In genomic region chr4:184538023-184538599, GRCh38 we compare ENCODE assay signal across 8 cellular contexts.
DNase-seq lines count a peak whose midpoint lies in the region; ATAC-seq and TF ChIP-seq lines count a peak whose summit lies in the region.

No MANE protein-coding gene starts in this region.

- POLR2A ChIA-PET in T-cell (lab: Charles Lee) = interaction anchor here in 1 of 2 donors (0.6 to 0.8 kb wide), 2 partner anchors 64 to 103 kb away, joined by 3 to 4 read pairs; partner anchors contain the start of gene IRF2

- intact Hi-C loops in left ventricle myocardium superior (cut with micrococcal nuclease) = loop anchor here (2.0 kb wide), 1 partner anchor 273 kb away; no protein-coding TSS in a partner anchor
- intact Hi-C loops in psoas muscle (cut with DNase I) = loop anchor here (1.0 to 5.0 kb wide), 6 partner anchors 109 to 275 kb away; partner anchors contain the start of genes CASP3 (in 1 of the 2) and PRIMPOL (in 1 of the 2)
- intact Hi-C loops in vagina (cut with DNase I) = loop anchor here (5.0 to 10.0 kb wide), 3 partner anchors 63 to 251 kb away; partner anchors contain the start of gene IRF2

- no peaks in the 10 kb centered on the region for H3K27me3 ChIP-seq in psoas muscle (ENCODE audit: insufficient read depth in 3 of 3, low read length in 2 of 3)
- no peaks in the 10 kb centered on the region for H3K27me3 ChIP-seq in vagina

- ATAC-seq in HG02623 (IDR thresholded peaks at IDR 0.05; ENCODE audit: unreplicated experiment) (peak; percentile 39), T-cell (replicated peaks in 1 of 4) (peak; percentile 53 to 66 (median 60)), left ventricle myocardium superior (peak; percentile 94), psoas muscle (peak; percentile 92 to 95 (median 94))

- H3K4me3 Mint-ChIP-seq in T-cell = peak overlapping the region; percentile 83 to 94 (median 89)

- 2 to 5% (median 2%) methylated on average over 18 of the region's 18 CpGs for WGBS in psoas muscle, 3 donors

- CTCF ChIA-PET in T-cell (lab: Charles Lee) = interaction anchor here in 1 of 2 donors (1.5 to 1.8 kb wide), 2 partner anchors 63 to 273 kb away, joined by 6 to 11 read pairs; partner anchors contain the start of gene IRF2

- H3K36me3 ChIP-seq in psoas muscle (ENCODE audit: insufficient read depth in 1 of 2, low read depth in 1 of 2) = no peaks in the 10 kb centered on the region
- no peaks in the 10 kb centered on the region for H3K36me3 ChIP-seq in vagina

- no peaks in the 10 kb centered on the region for H3K36me3 Mint-ChIP-seq in T-cell

- H3K4me3 ChIP-seq in psoas muscle (peak overlapping the region; percentile 89), vagina (peak overlapping the region; percentile 53 to 80)

- peaks cover 33 to 40% (median 36%) of the 10 kb centered on the region in 3 donors for H3K4me1 Mint-ChIP-seq in T-cell

- DNase-seq in GM10266 (ENCODE audit: extremely low spot score) (peak; percentile 73), NCI-H1105 treated with DMSO at 0.1 percent for 48 hours (lab: John Stamatoyannopoulos, UW) (peak; percentile 53), T-cell (peak; percentile 22 to 69 (median 49)), anterior cingulate cortex (lab: John Stamatoyannopoulos, UW) (peak; percentile 20 to 93 (median 78)), left ventricle myocardium superior (peak; percentile 93), psoas muscle (peak; percentile 88 to 94), vagina (ENCODE audit: extremely low spot score in 2 of 2) (peak in 1 of 2 donors; percentile 96)

- no peaks in the 10 kb centered on the region for H3K9me3 Mint-ChIP-seq in T-cell

- H3K4me1 ChIP-seq in psoas muscle (peaks cover 19% of the 10 kb centered on the region), vagina (peaks cover 14% of the 10 kb centered on the region)

- H3K9me3 ChIP-seq in psoas muscle (no peaks in the 10 kb centered on the region), vagina (no peaks in the 10 kb centered on the region)

- H3K27ac ChIP-seq in psoas muscle (peak overlapping the region; percentile 98), vagina (peak overlapping the region; percentile 88)

- peak overlapping the region; percentile 94 to 98 for H3K27ac Mint-ChIP-seq in T-cell

- TF ChIP-seq CTCF in GM10266 (IDR thresholded peaks at IDR 0.05; ENCODE audit: control insufficient read depth, insufficient read depth, low read depth, missing control alignments) (peak; percentile 78), psoas muscle (IDR thresholded peaks at IDR 0.05) (peak; percentile 67), vagina (IDR thresholded peaks at IDR 0.05) (peak in 2 of 3 experiments; percentile 60 to 76)

- TF ChIP-seq POLR2A in vagina (IDR thresholded peaks at IDR 0.05) = no peak

- no peaks in the 10 kb centered on the region for H3K27me3 Mint-ChIP-seq in T-cell

Comparison
In these comparisons a context has a peak if more than half of its experiments do, and no peak if none do; other contexts are left out.
1. ATAC-seq: peak in every context shown above with its lines; median percentile 94 in left ventricle myocardium superior; 94 in psoas muscle; 60 in T-cell; 39 in HG02623.